Comparison of ENCODE assay signal across 1 cellular context in genomic region chr20:62043131-62043914, GRCh38.
TF ChIP-seq lines count a peak whose summit lies in the region.

No MANE protein-coding gene starts in this region.

TF ChIP-seq in HepG2, 621 proteins besides CTCF, POLR2A, EP300 and RAD21 (continued from another document and continues in another):
- TF ChIP-seq, protein P1, sequence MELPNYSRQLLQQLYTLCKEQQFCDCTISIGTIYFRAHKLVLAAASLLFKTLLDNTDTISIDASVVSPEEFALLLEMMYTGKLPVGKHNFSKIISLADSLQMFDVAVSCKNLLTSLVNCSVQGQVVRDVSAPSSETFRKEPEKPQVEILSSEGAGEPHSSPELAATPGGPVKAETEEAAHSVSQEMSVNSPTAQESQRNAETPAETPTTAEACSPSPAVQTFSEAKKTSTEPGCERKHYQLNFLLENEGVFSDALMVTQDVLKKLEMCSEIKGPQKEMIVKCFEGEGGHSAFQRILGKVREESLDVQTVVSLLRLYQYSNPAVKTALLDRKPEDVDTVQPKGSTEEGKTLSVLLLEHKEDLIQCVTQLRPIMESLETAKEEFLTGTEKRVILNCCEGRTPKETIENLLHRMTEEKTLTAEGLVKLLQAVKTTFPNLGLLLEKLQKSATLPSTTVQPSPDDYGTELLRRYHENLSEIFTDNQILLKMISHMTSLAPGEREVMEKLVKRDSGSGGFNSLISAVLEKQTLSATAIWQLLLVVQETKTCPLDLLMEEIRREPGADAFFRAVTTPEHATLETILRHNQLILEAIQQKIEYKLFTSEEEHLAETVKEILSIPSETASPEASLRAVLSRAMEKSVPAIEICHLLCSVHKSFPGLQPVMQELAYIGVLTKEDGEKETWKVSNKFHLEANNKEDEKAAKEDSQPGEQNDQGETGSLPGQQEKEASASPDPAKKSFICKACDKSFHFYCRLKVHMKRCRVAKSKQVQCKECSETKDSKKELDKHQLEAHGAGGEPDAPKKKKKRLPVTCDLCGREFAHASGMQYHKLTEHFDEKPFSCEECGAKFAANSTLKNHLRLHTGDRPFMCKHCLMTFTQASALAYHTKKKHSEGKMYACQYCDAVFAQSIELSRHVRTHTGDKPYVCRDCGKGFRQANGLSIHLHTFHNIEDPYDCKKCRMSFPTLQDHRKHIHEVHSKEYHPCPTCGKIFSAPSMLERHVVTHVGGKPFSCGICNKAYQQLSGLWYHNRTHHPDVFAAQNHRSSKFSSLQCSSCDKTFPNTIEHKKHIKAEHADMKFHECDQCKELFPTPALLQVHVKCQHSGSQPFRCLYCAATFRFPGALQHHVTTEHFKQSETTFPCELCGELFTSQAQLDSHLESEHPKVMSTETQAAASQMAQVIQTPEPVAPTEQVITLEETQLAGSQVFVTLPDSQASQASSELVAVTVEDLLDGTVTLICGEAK (IDR thresholded peaks at IDR 0.05) = no peak
- TF ChIP-seq, protein P1 (CRISPR knock-in tag; IDR thresholded peaks at IDR 0.05) = no peak; the same call in 1 of the 2 replicates
- TF ChIP-seq ZNF720 (CRISPR knock-in tag; IDR thresholded peaks at IDR 0.05) (no peak), MAF1 (CRISPR knock-in tag; IDR thresholded peaks at IDR 0.05; ENCODE audit: borderline replicate concordance) (no peak), KLF9 (CRISPR knock-in tag; IDR thresholded peaks at IDR 0.05; ENCODE audit: low read depth) (peak; percentile 87; the same call in 1 of the 2 replicates), ZNF3 (CRISPR knock-in tag; IDR thresholded peaks at IDR 0.05) (no peak), ZNF143 (CRISPR knock-in tag; IDR thresholded peaks at IDR 0.05) (peak; percentile 45; the same call in 1 of the 2 replicates), JARID2 (CRISPR knock-in tag; IDR thresholded peaks at IDR 0.05; ENCODE audit: insufficient replicate concordance) (no peak), ZNF563 (CRISPR knock-in tag; IDR thresholded peaks at IDR 0.05) (peak; percentile 45; the same call in 1 of the 2 replicates), ISX (CRISPR knock-in tag; conservative IDR thresholded peaks at IDR 0.05) (no peak), ZNF883 (CRISPR knock-in tag; IDR thresholded peaks at IDR 0.05; ENCODE audit: not compliant biosample characterization) (no peak), RFX1 (IDR thresholded peaks at IDR 0.05) (no peak), ATF7-NPFF (CRISPR knock-in tag; IDR thresholded peaks at IDR 0.05; ENCODE audit: low read depth) (no peak), GMEB1 (CRISPR knock-in tag; IDR thresholded peaks at IDR 0.05; ENCODE audit: borderline replicate concordance) (no peak; the same call in 1 of the 2 replicates), AFF4 (CRISPR knock-in tag; IDR thresholded peaks at IDR 0.05) (0 out of 2 replicates have a peak, but pooled peaks have one; percentile 26), PCBP2 (optimal IDR thresholded peaks at IDR 0.05; ENCODE audit: low read depth, low read length, poor library complexity, severe bottlenecking) (no peak), ZNF761 (CRISPR knock-in tag; conservative IDR thresholded peaks at IDR 0.05) (no peak), ZBTB46 (CRISPR knock-in tag; IDR thresholded peaks at IDR 0.05; ENCODE audit: borderline replicate concordance) (no peak), ELF1 (CRISPR knock-in tag; IDR thresholded peaks at IDR 0.05) (no peak; the same call in 1 of the 2 replicates), MLLT10 (CRISPR knock-in tag; IDR thresholded peaks at IDR 0.05) (no peak), ZNF407 (CRISPR knock-in tag; IDR thresholded peaks at IDR 0.05; ENCODE audit: not compliant biosample characterization) (no peak)
